In genomic region chr13:25796474-25796873, GRCh38 we compare ENCODE assay signal across 20 cellular contexts.
"Had no signal": no experiment of that assay in that cellular context is flagged by ENCODE, and none has a peak within 500 bp of the region (broad histone marks: within the 10 kb centered on the region; RNA-seq: fewer than 3 reads in every experiment).

No MANE protein-coding gene starts in this region.

- H3K36me3 ChIP-seq: esophagus squamous epithelium, gastroesophageal sphincter, left ventricle myocardium inferior, lower lobe of right lung, ovary, right atrium auricular region, sigmoid colon, transverse colon had no signal

- H3K9me3 ChIP-seq: esophagus squamous epithelium, gastroesophageal sphincter, left ventricle myocardium inferior, lower lobe of right lung, ovary, right atrium auricular region, sigmoid colon, testis, transverse colon had no signal

- H3K4me3 ChIP-seq: esophagus squamous epithelium, gastroesophageal sphincter, left ventricle myocardium inferior, lower lobe of right lung, ovary, right atrium auricular region, sigmoid colon, skin epidermis, testis, transverse colon had no signal

- ATAC-seq: effector memory CD8-positive, alpha-beta T cell; gastroesophageal sphincter; natural killer cell; stimulated activated naive B cell treated with anti-CD40 and anti-IgM and Interleukin-4, amounts not matched to agents 10 μg/mL and 1 μg/mL and 100 μg/mL, for 72 hours; stimulated activated naive CD8-positive, alpha-beta T cell treated with anti-CD3 and anti-CD28 coated beads, Interleukin-15, amount 100 ng/mL, for 72 hours had no signal

- H3K27ac ChIP-seq: epithelial cell of prostate, esophagus squamous epithelium, gastroesophageal sphincter, left ventricle myocardium inferior, lower lobe of right lung, ovary, right atrium auricular region, sigmoid colon, skin epidermis, testis, transverse colon had no signal

- H3K4me1 ChIP-seq: esophagus squamous epithelium, gastroesophageal sphincter, left ventricle myocardium inferior, lower lobe of right lung, right atrium auricular region, sigmoid colon, testis had no signal

- H3K27me3 ChIP-seq: ovary, right atrium auricular region, sigmoid colon, testis, transverse colon had no signal

- DNase-seq: effector memory CD8-positive, alpha-beta T cell; esophagus squamous epithelium; foreskin fibroblast; glutamatergic neuron; left ventricle myocardium inferior; lower lobe of right lung; natural killer cell; nucleus accumbens; ovary; sigmoid colon; stimulated activated CD4-positive, alpha-beta T cell treated with anti-CD3 and anti-CD28 coated beads, Interleukin-2, amount 100 ng/mL, for 24 hours; stimulated activated CD4-positive, alpha-beta T cell treated with anti-CD3 and anti-CD28 coated beads, Interleukin-4, amount 100 ng/mL, for 4 hours; stimulated activated naive B cell treated with anti-CD40 and anti-IgM and Interleukin-4, amounts not matched to agents 10 μg/mL and 1 μg/mL and 100 μg/mL, for 72 hours; stimulated activated naive CD8-positive, alpha-beta T cell treated with anti-CD3 and anti-CD28 coated beads, Interleukin-15, amount 100 ng/mL, for 72 hours; testis; transverse colon had no signal
